Comparison of ENCODE assay signal across 2 cellular contexts in genomic region chr5:91263898-91264297, GRCh38.
TF ChIP-seq lines count a peak whose summit lies in the region.

No MANE protein-coding gene starts in this region.

TF ChIP-seq in IMR-90, 13 proteins besides CTCF, POLR2A, EP300 and RAD21:
- no peak for TF ChIP-seq SMC3 (IDR thresholded peaks at IDR 0.05; ENCODE audit: low read depth, low read length)

TF ChIP-seq in endothelial cell of umbilical vein, 7 proteins besides CTCF, POLR2A, EP300 and RAD21:
- TF ChIP-seq MYC (IDR thresholded peaks at IDR 0.05; ENCODE audit: low read depth, low read length) (no peak), JUN (IDR thresholded peaks at IDR 0.05; ENCODE audit: borderline replicate concordance, insufficient read depth, insufficient read length, low read depth) (no peak), GATA2 (IDR thresholded peaks at IDR 0.05; ENCODE audit: insufficient read depth, insufficient read length, low read depth, low read length) (no peak), MAX (IDR thresholded peaks at IDR 0.05; ENCODE audit: insufficient read depth, insufficient read length) (no peak), FOS (IDR thresholded peaks at IDR 0.05; ENCODE audit: borderline replicate concordance, insufficient read depth, low read length) (no peak), POLR2AphosphoS5 (IDR thresholded peaks at IDR 0.05; ENCODE audit: insufficient read depth, low read depth, low read length) (no peak), EZH2 (IDR thresholded peaks at IDR 0.05; ENCODE audit: borderline replicate concordance, low read depth, low read length, severe bottlenecking) (no peak)
